ENCODE assay signal across 8 cellular contexts in the genomic region with DNA sequence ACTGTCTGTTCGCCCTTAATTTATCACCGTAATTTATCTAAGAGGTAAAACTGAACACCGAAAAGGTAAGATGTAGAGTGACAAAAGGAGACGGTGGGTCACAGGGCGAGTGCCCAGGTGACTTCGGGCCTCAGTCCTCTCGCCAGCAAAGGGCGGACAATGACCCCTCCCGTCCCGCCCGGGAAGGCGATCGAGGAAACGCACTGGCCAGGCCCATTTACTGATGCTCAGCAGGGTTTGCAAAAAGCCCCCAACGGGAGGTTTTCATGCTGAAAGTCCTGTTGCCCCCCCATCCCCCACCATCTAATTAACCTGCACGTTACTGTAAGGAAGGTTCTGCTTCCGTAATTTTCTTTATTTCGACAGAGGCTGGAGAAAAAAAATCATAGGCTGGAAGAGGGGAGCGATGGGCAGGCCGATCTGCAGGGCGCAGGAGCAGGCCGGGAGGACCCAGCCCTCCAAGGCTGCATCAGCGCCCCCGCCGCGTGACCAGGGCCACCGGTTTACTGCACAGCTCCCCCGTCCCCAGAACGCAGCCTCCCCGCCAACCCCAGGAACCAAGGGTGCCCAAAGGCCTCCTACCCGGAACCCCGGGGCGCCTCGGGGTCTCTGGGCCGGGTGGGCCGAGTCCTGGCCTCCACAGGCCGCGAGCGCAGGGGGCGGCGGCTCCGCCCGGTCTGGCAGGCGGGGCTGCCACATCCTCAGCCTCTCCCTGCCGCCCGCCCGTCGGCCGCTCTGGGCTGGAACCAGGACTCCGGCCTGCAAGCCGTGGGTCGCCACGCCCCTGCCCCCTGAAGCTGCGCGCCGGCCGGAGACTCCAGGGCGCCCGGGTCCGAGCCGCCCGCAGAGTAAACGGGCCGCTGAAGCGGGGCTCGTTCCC. TPM values are rescaled to one million over a fixed set of nuclear protein-coding genes. Genes with fewer than 3 reads are reported as not detected.
DNase-seq lines count a peak whose midpoint lies in the region; ATAC-seq and TF ChIP-seq lines count a peak whose summit lies in the region.

No MANE protein-coding gene starts in this region.

- peak overlapping the region; percentile 85 for H3K4me2 ChIP-seq in MM.1S (ENCODE audit: low read depth, low read length)

- peak overlapping the region; percentile 77 for H3K4me3 ChIP-seq in HAP-1
- H3K4me3 ChIP-seq in MM.1S (ENCODE audit: low read length), result peak overlapping the region; percentile 77
- peak overlapping the region; percentile 95 for H3K4me3 ChIP-seq in colonic mucosa

- H3K36me3 ChIP-seq in HAP-1 (replicated peaks) (no peaks in the 10 kb centered on the region), MM.1S (replicated peaks; ENCODE audit: insufficient read depth, low read length) (no peaks in the 10 kb centered on the region), colonic mucosa (no peaks in the 10 kb centered on the region)

- H3K4me1 ChIP-seq in HAP-1, result peaks cover 6% of the 10 kb centered on the region
- H3K4me1 ChIP-seq in MM.1S (ENCODE audit: low read length), result peaks cover 5% of the 10 kb centered on the region; the same call in 1 of the 2 replicates
- H3K4me1 ChIP-seq in colonic mucosa, result peaks cover 10% of the 10 kb centered on the region

- in situ Hi-C loops in HAP-1 (cut with MboI; ENCODE audit: low sequenced_read_pairs), result no loop called here

- no peaks in the 10 kb centered on the region for H4K20me1 ChIP-seq in MM.1S (ENCODE audit: insufficient read depth, low read length)

- intact Hi-C loops in colonic mucosa (cut with DNase I), result no loop called here
- intact Hi-C loops in left colon (cut with DNase I, micrococcal nuclease), result no loop called here

- no peaks in the 10 kb centered on the region for H3K9me3 ChIP-seq in HAP-1
- no peaks in the 10 kb centered on the region for H3K9me3 ChIP-seq in MM.1S (replicated peaks; ENCODE audit: insufficient read depth, low read length)
- H3K9me3 ChIP-seq in colonic mucosa, result no peaks in the 10 kb centered on the region

- H3K9ac ChIP-seq in MM.1S (ENCODE audit: low read length) (peak overlapping the region; percentile 70), colonic mucosa (ENCODE audit: low read depth in 2 of 2, low read length in 2 of 2) (peak overlapping the region; percentile 76 to 84)

- peaks cover 5% of the 10 kb centered on the region; the same call in 1 of the 2 replicates for H3F3A ChIP-seq in MM.1S (ENCODE audit: insufficient read depth, low read length)

- peaks cover 49% of the 10 kb centered on the region for H3K79me2 ChIP-seq in MM.1S (ENCODE audit: low read length)

- DNase-seq in GM03348 (ENCODE audit: low spot score) (peak; percentile 87), HAP-1 (ENCODE audit: low spot score in 2 of 2) (peak in 1 of 2 experiments; percentile 64), MM.1S (peak; percentile 44), colonic mucosa (peak; percentile 59), left colon (peak; percentile 57 to 73), NCI-H2081 treated with DMSO at 0.1 percent for 48 hours (lab: John Stamatoyannopoulos, UW) (no peak)
- DNase-seq in activated CD4-positive, alpha-beta T cell treated with anti-CD3 and anti-CD28 coated beads for 4 hours, result peak; percentile 30 to 32
- DNase-seq in stimulated activated CD4-positive, alpha-beta T cell treated with anti-CD3 and anti-CD28 coated beads, Interleukin-15, amount 100 ng/mL, for 24 hours, result peak; percentile 63

- H3K27me3 ChIP-seq in HAP-1 (ENCODE audit: low read depth) (no peaks in the 10 kb centered on the region), MM.1S (replicated peaks; ENCODE audit: insufficient read depth, low read length) (no peaks in the 10 kb centered on the region), colonic mucosa (no peaks in the 10 kb centered on the region)

- H2AFZ ChIP-seq in MM.1S (ENCODE audit: low read length), result peak overlapping the region; percentile 64

- peak; percentile 60 for ATAC-seq in left colon

- no peaks in the 10 kb centered on the region for H3K9me2 ChIP-seq in MM.1S (replicated peaks; ENCODE audit: insufficient read depth, low read length)

- H3K27ac ChIP-seq in MM.1S (ENCODE audit: low read length) (no peak overlapping the region), colonic mucosa (peak overlapping the region; percentile 85)

- TF ChIP-seq CTCF in MM.1S (IDR thresholded peaks at IDR 0.05; ENCODE audit: low read length) (no peak), colonic mucosa (IDR thresholded peaks at IDR 0.05) (no peak)

RNA-seq across cellular contexts. Expression of a gene that starts 0.6 kb away (rescaled TPM):
- total RNA-seq in colonic mucosa, result 100 to 1,000 TPM in 1 of 2 donors, 10 to 100 TPM in 1; 65.0 to 113 TPM
- 10 to 100 TPM; 61.0 to 70.0 TPM for total RNA-seq in left colon

RNA-seq across cellular contexts. Expression of a gene that starts 31.7 kb away (rescaled TPM):
- total RNA-seq in colonic mucosa, result under 1 TPM in 1 of 2 donors, not detected in 1; 0.07 TPM
- not detected for total RNA-seq in left colon

RNA-seq across cellular contexts. Expression of a gene that starts 43.5 kb away (rescaled TPM):
- total RNA-seq in colonic mucosa, result 10 to 100 TPM; 12.8 to 24.6 TPM
- total RNA-seq in left colon, result 10 to 100 TPM; 26.1 to 29.8 TPM
